In the genomic region with DNA sequence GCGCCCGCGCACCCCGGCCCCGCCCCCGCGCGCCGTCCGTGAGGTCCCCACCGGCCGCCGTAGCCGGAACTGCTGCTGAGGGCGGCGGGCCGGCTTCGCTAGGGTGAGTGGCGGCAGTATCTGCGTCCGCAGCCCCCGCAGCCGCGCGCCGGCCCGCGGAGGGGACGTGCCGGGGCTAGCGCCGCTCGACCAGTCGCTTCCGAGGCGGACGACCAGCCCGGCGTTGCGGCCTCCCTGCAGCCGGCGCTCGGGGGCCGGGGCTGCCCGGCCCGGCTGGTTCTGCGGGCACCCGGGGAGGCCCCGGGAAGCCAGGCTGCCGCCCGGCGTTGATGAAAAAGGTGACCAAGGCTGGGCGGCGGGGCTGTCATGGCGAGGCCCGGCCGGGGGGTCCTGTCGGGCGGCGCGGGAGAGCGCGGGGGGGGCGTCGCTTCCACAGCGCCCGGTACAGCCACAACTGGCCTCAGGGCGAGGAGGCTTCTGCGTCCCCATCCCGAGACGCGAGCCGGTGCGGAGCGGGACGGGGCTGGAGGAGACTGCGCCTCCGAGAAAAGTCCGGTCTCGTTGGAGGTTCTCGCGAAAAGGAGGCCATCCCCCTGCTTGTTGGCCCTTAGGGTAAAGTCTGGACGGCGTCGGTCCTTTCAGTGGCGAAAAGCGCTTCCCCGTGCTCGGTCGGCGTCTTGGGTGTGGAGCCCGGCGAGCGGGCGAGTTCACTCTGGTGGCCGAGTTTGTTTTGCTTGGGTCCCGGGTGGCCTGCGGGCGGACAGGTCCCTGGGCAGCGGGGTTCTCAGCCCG, we compare ENCODE assay signal across 8 cellular contexts. TPM values are rescaled to one million over a fixed set of nuclear protein-coding genes. Genes with fewer than 3 reads are reported as not detected.
DNase-seq lines count a peak whose midpoint lies in the region; ATAC-seq, FAIRE-seq and TF ChIP-seq lines count a peak whose summit lies in the region.

Gene CRAMP1, plus strand, starts transcription at position 41 of the 792 bp plus-strand sequence. CDS start 2,280 bp downstream, outside the sequence.

- H3F3A ChIP-seq in smooth muscle cell (ENCODE audit: low read depth), result peaks cover 10% of the 10 kb centered on the region

- H3K27me3 ChIP-seq in adrenal gland, result no peaks in the 10 kb centered on the region
- peaks cover 12% of the 10 kb centered on the region for H3K27me3 ChIP-seq in iPS-15b (ENCODE audit: control insufficient read depth, insufficient read depth, low read length)
- H3K27me3 ChIP-seq in smooth muscle cell (ENCODE audit: low read depth), result no peaks in the 10 kb centered on the region

- H3K4me2 ChIP-seq in smooth muscle cell, result peak within 1 kb of the TSS; percentile 94

- TF ChIP-seq CTCF in AG10803 (conservative IDR thresholded peaks at IDR 0.05; ENCODE audit: low read length) (no peak), adrenal gland (IDR thresholded peaks at IDR 0.05) (no peak), smooth muscle cell (IDR thresholded peaks at IDR 0.05; ENCODE audit: borderline replicate concordance, insufficient read depth, poor library complexity, severe bottlenecking) (no peak)

- H2AFZ ChIP-seq in smooth muscle cell (ENCODE audit: low read depth), result peak within 1 kb of the TSS; percentile 81

- DNase-seq in AG10803 (ENCODE audit: low read depth) (no peak), adrenal gland (peak in 5 of 7 donors; percentile 33 to 58 (median 41)), smooth muscle cell (lab: John Stamatoyannopoulos, UW; ENCODE audit: unreplicated experiment) (peak; percentile 34), GM12892 (ENCODE audit: insufficient read length) (no peak), amniotic stem cell (lab: John Stamatoyannopoulos, UW) (no peak)

- 1% methylated on average over 16 to 101 of the region's 101 CpGs for WGBS in adrenal gland, 4 donors
- 2% methylated on average over 70 of the region's 101 CpGs for WGBS in smooth muscle cell (ENCODE audit: low lambda C conversion rate)

- peak; percentile 27 to 60 for TF ChIP-seq POLR2A in adrenal gland (IDR thresholded peaks at IDR 0.05)
- no peak; the same call in 1 of the 2 replicates for TF ChIP-seq POLR2A in GM12892 (IDR thresholded peaks at IDR 0.05; ENCODE audit: low read depth, low read length)

- intact Hi-C loops in adrenal gland (cut with DNase I), result loop anchor here in 1 of 2 donors (10.0 kb wide), 1 partner anchor 102 kb away; no protein-coding TSS in a partner anchor

- no peaks in the 10 kb centered on the region for H3K9me3 ChIP-seq in KOPT-K1 (ENCODE audit: insufficient read depth, low read length, poor library complexity, severe bottlenecking)
- no peaks in the 10 kb centered on the region for H3K9me3 ChIP-seq in adrenal gland (replicated peaks in 1 of 3)
- H3K9me3 ChIP-seq in iPS-15b (ENCODE audit: control insufficient read depth, insufficient read depth, low read length), result no peaks in the 10 kb centered on the region
- no peaks in the 10 kb centered on the region for H3K9me3 ChIP-seq in smooth muscle cell (replicated peaks; ENCODE audit: low read depth)

- H3K9ac ChIP-seq in iPS-15b (ENCODE audit: low read depth, low read length), result peak within 1 kb of the TSS; percentile 37
- H3K9ac ChIP-seq in smooth muscle cell (ENCODE audit: low read depth), result peak within 1 kb of the TSS; percentile 76

- peaks cover 17% of the 10 kb centered on the region for H3K36me3 ChIP-seq in KOPT-K1 (ENCODE audit: insufficient read depth, low read length)
- peaks cover 0 to 6% of the 10 kb centered on the region in 2 donors for H3K36me3 ChIP-seq in adrenal gland (replicated peaks in 1 of 2)
- no peaks in the 10 kb centered on the region for H3K36me3 ChIP-seq in iPS-15b (ENCODE audit: control insufficient read depth, insufficient read depth, low read length)
- no peaks in the 10 kb centered on the region for H3K36me3 ChIP-seq in smooth muscle cell (ENCODE audit: low read depth)

- peak within 1 kb of the TSS; percentile 88 for H3K4me3 ChIP-seq in AG10803 (ENCODE audit: low read length)
- H3K4me3 ChIP-seq in adrenal gland, result peak within 1 kb of the TSS in 3 of 4 donors; percentile 40 to 94 (median 68)
- peak within 1 kb of the TSS; percentile 85 for H3K4me3 ChIP-seq in iPS-15b (ENCODE audit: low read depth, low read length)
- peak within 1 kb of the TSS; percentile 92 for H3K4me3 ChIP-seq in smooth muscle cell

- FAIRE-seq in GM12892 (lab: Jason Lieb, UNC), result no peak

- H3K4me1 ChIP-seq in adrenal gland (replicated peaks in 1 of 2) (peaks cover 21 to 44% of the 10 kb centered on the region in 2 donors), iPS-15b (ENCODE audit: control insufficient read depth, insufficient read depth, low read length) (peaks cover 6% of the 10 kb centered on the region), smooth muscle cell (ENCODE audit: low read depth) (peaks cover 33% of the 10 kb centered on the region)

- H3K27ac ChIP-seq in KOPT-K1 (ENCODE audit: low read depth, low read length, poor library complexity, severe bottlenecking), result peak within 1 kb of the TSS; percentile 61
- peak within 1 kb of the TSS; percentile 89 to 95 (median 92) for H3K27ac ChIP-seq in adrenal gland
- peak within 1 kb of the TSS; percentile 90 for H3K27ac ChIP-seq in smooth muscle cell (ENCODE audit: low read depth)

- peak; percentile 8 for ATAC-seq in GM19438 (IDR thresholded peaks at IDR 0.05; ENCODE audit: low read depth, unreplicated experiment)

- peaks cover 39% of the 10 kb centered on the region for H3K79me2 ChIP-seq in smooth muscle cell (ENCODE audit: low read depth)

- peaks cover 34% of the 10 kb centered on the region for H4K20me1 ChIP-seq in smooth muscle cell (ENCODE audit: low read depth)

RNA-seq across cellular contexts. Expression of gene CRAMP1, which starts in this region (rescaled TPM):
- 10 to 100 TPM in 5 of 8 donors, 1 to 10 TPM in 3; 6.8 to 17.1 (median 10.5) TPM for total RNA-seq in adrenal gland
- 10 to 100 TPM in 1 of 3 donors, 1 to 10 TPM in 2; 4.3 to 19.0 (median 7.9) TPM for polyA plus RNA-seq in adrenal gland
- total RNA-seq in smooth muscle cell, result 7.3 and 16.5 TPM in 2 replicates
- polyA plus RNA-seq in smooth muscle cell, result 6.3 and 7.9 TPM in 2 replicates
- polyA plus RNA-seq in GM12892 (2012; ENCODE audit: missing spikeins), result 4.4 TPM

Comparison
In these comparisons a context has a peak if more than half of its experiments do, and no peak if none do; other contexts are left out.
1. DNase-seq: peak in adrenal gland (5 of 7) and smooth muscle cell (single experiment); none in AG10803 (single experiment), GM12892 (single experiment) and amniotic stem cell (single experiment).
2. Peak in every context shown above with its lines, with median percentiles within 50 percentile points of each other: H3K4me3 ChIP-seq and H3K27ac ChIP-seq.